ENCODE assay signal across 1 cellular context in genomic region chr5:85647349-85648127, GRCh38.
TF ChIP-seq lines count a peak whose summit lies in the region.

No MANE protein-coding gene starts in this region.

TF ChIP-seq in GM12878, 131 proteins besides CTCF, POLR2A, EP300 and RAD21 (continued from another document):
- TF ChIP-seq MYC (IDR thresholded peaks at IDR 0.05; ENCODE audit: insufficient read depth, insufficient read length, insufficient replicate concordance, low read length, severe bottlenecking) (no peak), CREB1 (IDR thresholded peaks at IDR 0.05; ENCODE audit: low read depth) (no peak), CEBPZ (IDR thresholded peaks at IDR 0.05; ENCODE audit: low read depth, low read length) (no peak)
